1 cellular context compared by ENCODE assay signal in genomic region chr9:121289554-121290370, GRCh38.
TF ChIP-seq lines count a peak whose summit lies in the region.

No MANE protein-coding gene starts in this region.

TF ChIP-seq in GM23338, 12 proteins besides CTCF, POLR2A, EP300 and RAD21 (continued from another document):
- TF ChIP-seq, protein P1, sequence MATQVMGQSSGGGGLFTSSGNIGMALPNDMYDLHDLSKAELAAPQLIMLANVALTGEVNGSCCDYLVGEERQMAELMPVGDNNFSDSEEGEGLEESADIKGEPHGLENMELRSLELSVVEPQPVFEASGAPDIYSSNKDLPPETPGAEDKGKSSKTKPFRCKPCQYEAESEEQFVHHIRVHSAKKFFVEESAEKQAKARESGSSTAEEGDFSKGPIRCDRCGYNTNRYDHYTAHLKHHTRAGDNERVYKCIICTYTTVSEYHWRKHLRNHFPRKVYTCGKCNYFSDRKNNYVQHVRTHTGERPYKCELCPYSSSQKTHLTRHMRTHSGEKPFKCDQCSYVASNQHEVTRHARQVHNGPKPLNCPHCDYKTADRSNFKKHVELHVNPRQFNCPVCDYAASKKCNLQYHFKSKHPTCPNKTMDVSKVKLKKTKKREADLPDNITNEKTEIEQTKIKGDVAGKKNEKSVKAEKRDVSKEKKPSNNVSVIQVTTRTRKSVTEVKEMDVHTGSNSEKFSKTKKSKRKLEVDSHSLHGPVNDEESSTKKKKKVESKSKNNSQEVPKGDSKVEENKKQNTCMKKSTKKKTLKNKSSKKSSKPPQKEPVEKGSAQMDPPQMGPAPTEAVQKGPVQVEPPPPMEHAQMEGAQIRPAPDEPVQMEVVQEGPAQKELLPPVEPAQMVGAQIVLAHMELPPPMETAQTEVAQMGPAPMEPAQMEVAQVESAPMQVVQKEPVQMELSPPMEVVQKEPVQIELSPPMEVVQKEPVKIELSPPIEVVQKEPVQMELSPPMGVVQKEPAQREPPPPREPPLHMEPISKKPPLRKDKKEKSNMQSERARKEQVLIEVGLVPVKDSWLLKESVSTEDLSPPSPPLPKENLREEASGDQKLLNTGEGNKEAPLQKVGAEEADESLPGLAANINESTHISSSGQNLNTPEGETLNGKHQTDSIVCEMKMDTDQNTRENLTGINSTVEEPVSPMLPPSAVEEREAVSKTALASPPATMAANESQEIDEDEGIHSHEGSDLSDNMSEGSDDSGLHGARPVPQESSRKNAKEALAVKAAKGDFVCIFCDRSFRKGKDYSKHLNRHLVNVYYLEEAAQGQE (IDR thresholded peaks at IDR 0.05; ENCODE audit: unreplicated experiment), result no peak
- TF ChIP-seq ZNF114 (CRISPR knock-in tag; IDR thresholded peaks at IDR 0.05), result no peak
- TF ChIP-seq JUNB (IDR thresholded peaks at IDR 0.05; ENCODE audit: unreplicated experiment), result no peak
- TF ChIP-seq POLR2AphosphoS5 (IDR thresholded peaks at IDR 0.05; ENCODE audit: low read depth), result no peak
- no peak for TF ChIP-seq STAT1 (IDR thresholded peaks at IDR 0.05; ENCODE audit: unreplicated experiment)
- TF ChIP-seq, protein P2, sequence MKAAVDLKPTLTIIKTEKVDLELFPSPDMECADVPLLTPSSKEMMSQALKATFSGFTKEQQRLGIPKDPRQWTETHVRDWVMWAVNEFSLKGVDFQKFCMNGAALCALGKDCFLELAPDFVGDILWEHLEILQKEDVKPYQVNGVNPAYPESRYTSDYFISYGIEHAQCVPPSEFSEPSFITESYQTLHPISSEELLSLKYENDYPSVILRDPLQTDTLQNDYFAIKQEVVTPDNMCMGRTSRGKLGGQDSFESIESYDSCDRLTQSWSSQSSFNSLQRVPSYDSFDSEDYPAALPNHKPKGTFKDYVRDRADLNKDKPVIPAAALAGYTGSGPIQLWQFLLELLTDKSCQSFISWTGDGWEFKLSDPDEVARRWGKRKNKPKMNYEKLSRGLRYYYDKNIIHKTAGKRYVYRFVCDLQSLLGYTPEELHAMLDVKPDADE (IDR thresholded peaks at IDR 0.05), result no peak
- no peak for TF ChIP-seq EZH2 (IDR thresholded peaks at IDR 0.05; ENCODE audit: low read depth, unreplicated experiment)
- TF ChIP-seq NANOG (IDR thresholded peaks at IDR 0.05; ENCODE audit: borderline replicate concordance), result no peak
- TF ChIP-seq ZNF331 (CRISPR knock-in tag; IDR thresholded peaks at IDR 0.05; ENCODE audit: low read depth), result no peak
- no peak for TF ChIP-seq EZH2phosphoT487 (IDR thresholded peaks at IDR 0.05; ENCODE audit: unreplicated experiment)
